Comparison of ENCODE assay signal across 1 cellular context in genomic region chr2:26061539-26061938, GRCh38.
TF ChIP-seq lines count a peak whose summit lies in the region.

No MANE protein-coding gene starts in this region.

TF ChIP-seq in K562, 482 proteins besides CTCF, POLR2A, EP300 and RAD21 (continued from another document and continues in another):
- TF ChIP-seq MAFK (IDR thresholded peaks at IDR 0.05; ENCODE audit: low read length) (no peak), DIDO1 (tag; IDR thresholded peaks at IDR 0.05; ENCODE audit: low read depth) (no peak), JUND (IDR thresholded peaks at IDR 0.05; ENCODE audit: borderline replicate concordance, low read depth, low read length) (peak; percentile 90), JUND (tag; IDR thresholded peaks at IDR 0.05; ENCODE audit: borderline replicate concordance, low read depth, low read length) (peak; percentile 82; the same call in 2 of the 3 replicates), KAT7 (CRISPR knock-in tag; IDR thresholded peaks at IDR 0.05; ENCODE audit: borderline replicate concordance) (no peak), U2AF1 (optimal IDR thresholded peaks at IDR 0.05; ENCODE audit: low read depth, low read length) (no peak), TAF7 (tag; IDR thresholded peaks at IDR 0.05) (no peak), BRCA1 (IDR thresholded peaks at IDR 0.05) (no peak), BRCA1 (CRISPR knock-in tag; IDR thresholded peaks at IDR 0.05) (no peak), CUX1 (CRISPR knock-in tag; IDR thresholded peaks at IDR 0.05) (no peak), PURB (CRISPR knock-in tag; IDR thresholded peaks at IDR 0.05; ENCODE audit: low read depth) (no peak), JUN (IDR thresholded peaks at IDR 0.05; ENCODE audit: borderline replicate concordance, low read depth, low read length) (peak; percentile 53; the same call in 1 of the 2 replicates), JUN (CRISPR knock-in tag; IDR thresholded peaks at IDR 0.05; ENCODE audit: borderline replicate concordance) (0 out of 2 replicates have a peak, but pooled peaks have one; percentile 13), KHSRP (IDR thresholded peaks at IDR 0.05) (no peak), ZNF778 (CRISPR knock-in tag; IDR thresholded peaks at IDR 0.05) (no peak), ATF7 (IDR thresholded peaks at IDR 0.05) (peak; percentile 36; the same call in 1 of the 2 replicates), RFX7 (CRISPR knock-in tag; IDR thresholded peaks at IDR 0.05) (no peak), DMBX1 (CRISPR knock-in tag; IDR thresholded peaks at IDR 0.05; ENCODE audit: borderline replicate concordance) (peak; percentile 23; the same call in 1 of the 2 replicates), CLOCK (CRISPR knock-in tag; IDR thresholded peaks at IDR 0.05; ENCODE audit: borderline replicate concordance) (no peak), RBM34 (IDR thresholded peaks at IDR 0.05; ENCODE audit: borderline replicate concordance, insufficient read depth, low read length) (no peak), ADNP (tag; IDR thresholded peaks at IDR 0.05) (peak; percentile 99), CHD7 (IDR thresholded peaks at IDR 0.05; ENCODE audit: low read depth, low read length) (no peak), BRF2 (IDR thresholded peaks at IDR 0.05; ENCODE audit: borderline replicate concordance, insufficient read depth, insufficient read length) (no peak), SIN3A (IDR thresholded peaks at IDR 0.05; ENCODE audit: borderline replicate concordance in 2 of 2, control insufficient read depth in 1 of 2, low read depth in 2 of 2, low read length in 2 of 2) (no peak), U2AF2 (optimal IDR thresholded peaks at IDR 0.05; ENCODE audit: low read depth, low read length) (no peak), ATF3 (IDR thresholded peaks at IDR 0.05) (peak; percentile 85), ATF3 (CRISPR knock-in tag; conservative IDR thresholded peaks at IDR 0.05) (no peak), RNF219 (CRISPR knock-in tag; IDR thresholded peaks at IDR 0.05) (no peak), BCOR (IDR thresholded peaks at IDR 0.05) (peak; percentile 67; the same call in 1 of the 2 replicates), CSDE1 (IDR thresholded peaks at IDR 0.05) (no peak), ZNF655 (CRISPR knock-in tag; IDR thresholded peaks at IDR 0.05) (no peak), IRF2 (CRISPR knock-in tag; IDR thresholded peaks at IDR 0.05) (no peak)
